9 cellular contexts compared by ENCODE assay signal in the genomic region with DNA sequence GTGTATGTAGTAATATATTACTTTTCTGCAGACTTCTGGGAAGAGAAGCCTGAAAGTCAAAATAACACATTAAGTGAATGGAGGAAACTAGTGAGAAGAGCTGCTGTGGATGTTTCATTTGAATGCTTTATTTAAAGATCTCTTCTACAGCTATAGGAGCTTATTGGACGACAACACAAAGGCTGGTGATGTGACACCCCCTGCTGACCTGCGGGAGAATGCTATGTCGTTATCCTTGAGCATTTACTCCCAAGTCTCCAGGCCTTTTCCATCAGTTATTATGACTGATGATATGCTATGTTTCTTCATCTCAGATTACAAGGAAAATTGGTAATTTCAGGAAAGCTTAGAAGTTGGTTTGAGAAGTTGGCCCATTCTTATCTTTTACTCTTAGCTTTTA. TPM values are rescaled to one million over a fixed set of nuclear protein-coding genes. Genes with fewer than 3 reads are reported as not detected.
DNase-seq lines count a peak whose midpoint lies in the region; ATAC-seq and TF ChIP-seq lines count a peak whose summit lies in the region.
"Had no signal": no experiment of that assay in that cellular context is flagged by ENCODE, and none has a peak within 500 bp of the region (broad histone marks: within the 10 kb centered on the region; RNA-seq: fewer than 3 reads in every experiment).

No MANE protein-coding gene starts in this region.

- TF ChIP-seq CTCF in WTC11 (IDR thresholded peaks at IDR 0.05) (no peak), nephron progenitor cell (IDR thresholded peaks at IDR 0.05) (no peak), Peyer's patch (IDR thresholded peaks at IDR 0.05) (peak in 3 of 6 experiments; percentile 9 to 20 (median 13))

- H3K36me3 Mint-ChIP-seq in WTC11, result no peaks in the 10 kb centered on the region
- no peaks in the 10 kb centered on the region for H3K36me3 Mint-ChIP-seq in nephron progenitor cell (ENCODE audit: low read depth)
- H3K36me3 Mint-ChIP-seq: activated naive CD4-positive, alpha-beta T cell treated with anti-CD3 and anti-CD28 coated beads, Interleukin-2, amount 10 ng/mL, durations not matched to agents 7 days and 5 days had no signal

- DNase-seq in NCI-H1417 (lab: John Stamatoyannopoulos, UW) (peak in 2 of 3 experiments; percentile 11 to 52), NCI-H1417 treated with DMSO at 0.1 percent for 48 hours (lab: John Stamatoyannopoulos, UW) (no peak), KBM-7 (peak; percentile 23), WTC11 (ENCODE audit: low spot score) (peak; percentile 33), nephron progenitor cell (peak; percentile 5), NCI-H2107 (lab: John Stamatoyannopoulos, UW) (no peak), Peyer's patch (no peak)
- DNase-seq: activated naive CD4-positive, alpha-beta T cell treated with anti-CD3 and anti-CD28 coated beads, Interleukin-2, amount 10 ng/mL, durations not matched to agents 7 days and 5 days had no signal

- H3K4me1 ChIP-seq in Peyer's patch, result no peaks in the 10 kb centered on the region

- H3K27ac ChIP-seq in Peyer's patch, result no peak overlapping the region

- peaks cover 11% of the 10 kb centered on the region for H3K4me1 Mint-ChIP-seq in WTC11
- H3K4me1 Mint-ChIP-seq in nephron progenitor cell, result no peaks in the 10 kb centered on the region
- H3K4me1 Mint-ChIP-seq: activated naive CD4-positive, alpha-beta T cell treated with anti-CD3 and anti-CD28 coated beads, Interleukin-2, amount 10 ng/mL, durations not matched to agents 7 days and 5 days had no signal

- H3K4me3 ChIP-seq in Peyer's patch, result no peak overlapping the region

- POLR2A ChIA-PET in WTC11 (lab: Charles Lee), result no interaction called here

- in situ Hi-C loops in KBM-7 (cut with MboI; ENCODE audit: low pct_unique_long_range_greater_than_20kb, low sequenced_read_pairs), result no loop called here

- H3K27ac Mint-ChIP-seq in WTC11 (no peak overlapping the region), nephron progenitor cell (no peak overlapping the region)
- H3K27ac Mint-ChIP-seq: activated naive CD4-positive, alpha-beta T cell treated with anti-CD3 and anti-CD28 coated beads, Interleukin-2, amount 10 ng/mL, durations not matched to agents 7 days and 5 days had no signal

- no peaks in the 10 kb centered on the region for H3K36me3 ChIP-seq in Peyer's patch

- no peak for TF ChIP-seq POLR2A in Peyer's patch (IDR thresholded peaks at IDR 0.05)

- no peak overlapping the region for H3K4me3 Mint-ChIP-seq in WTC11
- H3K4me3 Mint-ChIP-seq in nephron progenitor cell, result no peak overlapping the region
- H3K4me3 Mint-ChIP-seq: activated naive CD4-positive, alpha-beta T cell treated with anti-CD3 and anti-CD28 coated beads, Interleukin-2, amount 10 ng/mL, durations not matched to agents 7 days and 5 days had no signal

- CTCF ChIA-PET in WTC11 (lab: Charles Lee), result interaction anchor here (0.7 to 1.5 kb wide), 4 partner anchors 9 to 201 kb away, joined by 3 to 12 read pairs (median 6); no protein-coding TSS in a partner anchor

- H3K9me3 Mint-ChIP-seq in WTC11, result no peaks in the 10 kb centered on the region
- H3K9me3 Mint-ChIP-seq in nephron progenitor cell, result no peaks in the 10 kb centered on the region
- H3K9me3 Mint-ChIP-seq: activated naive CD4-positive, alpha-beta T cell treated with anti-CD3 and anti-CD28 coated beads, Interleukin-2, amount 10 ng/mL, durations not matched to agents 7 days and 5 days had no signal

- ATAC-seq in WTC11, result peak; percentile 72
- no peak for ATAC-seq in GM21381 (IDR thresholded peaks at IDR 0.05; ENCODE audit: unreplicated experiment)

- H3K27me3 Mint-ChIP-seq in WTC11 (ENCODE audit: low read depth) (no peaks in the 10 kb centered on the region), nephron progenitor cell (ENCODE audit: low read depth, poor library complexity) (no peaks in the 10 kb centered on the region)
- H3K27me3 Mint-ChIP-seq: activated naive CD4-positive, alpha-beta T cell treated with anti-CD3 and anti-CD28 coated beads, Interleukin-2, amount 10 ng/mL, durations not matched to agents 7 days and 5 days had no signal

- no peaks in the 10 kb centered on the region for H3K9me3 ChIP-seq in Peyer's patch

- no peaks in the 10 kb centered on the region for H3K27me3 ChIP-seq in Peyer's patch

TF ChIP-seq in WTC11, 78 proteins besides CTCF, POLR2A, EP300 and RAD21 (continues in another document):
- TF ChIP-seq, protein P1, sequence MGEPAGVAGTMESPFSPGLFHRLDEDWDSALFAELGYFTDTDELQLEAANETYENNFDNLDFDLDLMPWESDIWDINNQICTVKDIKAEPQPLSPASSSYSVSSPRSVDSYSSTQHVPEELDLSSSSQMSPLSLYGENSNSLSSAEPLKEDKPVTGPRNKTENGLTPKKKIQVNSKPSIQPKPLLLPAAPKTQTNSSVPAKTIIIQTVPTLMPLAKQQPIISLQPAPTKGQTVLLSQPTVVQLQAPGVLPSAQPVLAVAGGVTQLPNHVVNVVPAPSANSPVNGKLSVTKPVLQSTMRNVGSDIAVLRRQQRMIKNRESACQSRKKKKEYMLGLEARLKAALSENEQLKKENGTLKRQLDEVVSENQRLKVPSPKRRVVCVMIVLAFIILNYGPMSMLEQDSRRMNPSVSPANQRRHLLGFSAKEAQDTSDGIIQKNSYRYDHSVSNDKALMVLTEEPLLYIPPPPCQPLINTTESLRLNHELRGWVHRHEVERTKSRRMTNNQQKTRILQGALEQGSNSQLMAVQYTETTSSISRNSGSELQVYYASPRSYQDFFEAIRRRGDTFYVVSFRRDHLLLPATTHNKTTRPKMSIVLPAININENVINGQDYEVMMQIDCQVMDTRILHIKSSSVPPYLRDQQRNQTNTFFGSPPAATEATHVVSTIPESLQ (CRISPR knock-in tag; IDR thresholded peaks at IDR 0.05), result no peak
- TF ChIP-seq IRF2 (CRISPR knock-in tag; IDR thresholded peaks at IDR 0.05; ENCODE audit: borderline replicate concordance, low read depth) (no peak), MXD4 (CRISPR knock-in tag; IDR thresholded peaks at IDR 0.05; ENCODE audit: borderline replicate concordance) (no peak), NR3C1 (CRISPR knock-in tag; conservative IDR thresholded peaks at IDR 0.05; ENCODE audit: low read depth) (no peak)
- TF ChIP-seq, protein P2, sequence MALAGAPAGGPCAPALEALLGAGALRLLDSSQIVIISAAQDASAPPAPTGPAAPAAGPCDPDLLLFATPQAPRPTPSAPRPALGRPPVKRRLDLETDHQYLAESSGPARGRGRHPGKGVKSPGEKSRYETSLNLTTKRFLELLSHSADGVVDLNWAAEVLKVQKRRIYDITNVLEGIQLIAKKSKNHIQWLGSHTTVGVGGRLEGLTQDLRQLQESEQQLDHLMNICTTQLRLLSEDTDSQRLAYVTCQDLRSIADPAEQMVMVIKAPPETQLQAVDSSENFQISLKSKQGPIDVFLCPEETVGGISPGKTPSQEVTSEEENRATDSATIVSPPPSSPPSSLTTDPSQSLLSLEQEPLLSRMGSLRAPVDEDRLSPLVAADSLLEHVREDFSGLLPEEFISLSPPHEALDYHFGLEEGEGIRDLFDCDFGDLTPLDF (CRISPR knock-in tag; IDR thresholded peaks at IDR 0.05), result no peak
- TF ChIP-seq, protein P3, sequence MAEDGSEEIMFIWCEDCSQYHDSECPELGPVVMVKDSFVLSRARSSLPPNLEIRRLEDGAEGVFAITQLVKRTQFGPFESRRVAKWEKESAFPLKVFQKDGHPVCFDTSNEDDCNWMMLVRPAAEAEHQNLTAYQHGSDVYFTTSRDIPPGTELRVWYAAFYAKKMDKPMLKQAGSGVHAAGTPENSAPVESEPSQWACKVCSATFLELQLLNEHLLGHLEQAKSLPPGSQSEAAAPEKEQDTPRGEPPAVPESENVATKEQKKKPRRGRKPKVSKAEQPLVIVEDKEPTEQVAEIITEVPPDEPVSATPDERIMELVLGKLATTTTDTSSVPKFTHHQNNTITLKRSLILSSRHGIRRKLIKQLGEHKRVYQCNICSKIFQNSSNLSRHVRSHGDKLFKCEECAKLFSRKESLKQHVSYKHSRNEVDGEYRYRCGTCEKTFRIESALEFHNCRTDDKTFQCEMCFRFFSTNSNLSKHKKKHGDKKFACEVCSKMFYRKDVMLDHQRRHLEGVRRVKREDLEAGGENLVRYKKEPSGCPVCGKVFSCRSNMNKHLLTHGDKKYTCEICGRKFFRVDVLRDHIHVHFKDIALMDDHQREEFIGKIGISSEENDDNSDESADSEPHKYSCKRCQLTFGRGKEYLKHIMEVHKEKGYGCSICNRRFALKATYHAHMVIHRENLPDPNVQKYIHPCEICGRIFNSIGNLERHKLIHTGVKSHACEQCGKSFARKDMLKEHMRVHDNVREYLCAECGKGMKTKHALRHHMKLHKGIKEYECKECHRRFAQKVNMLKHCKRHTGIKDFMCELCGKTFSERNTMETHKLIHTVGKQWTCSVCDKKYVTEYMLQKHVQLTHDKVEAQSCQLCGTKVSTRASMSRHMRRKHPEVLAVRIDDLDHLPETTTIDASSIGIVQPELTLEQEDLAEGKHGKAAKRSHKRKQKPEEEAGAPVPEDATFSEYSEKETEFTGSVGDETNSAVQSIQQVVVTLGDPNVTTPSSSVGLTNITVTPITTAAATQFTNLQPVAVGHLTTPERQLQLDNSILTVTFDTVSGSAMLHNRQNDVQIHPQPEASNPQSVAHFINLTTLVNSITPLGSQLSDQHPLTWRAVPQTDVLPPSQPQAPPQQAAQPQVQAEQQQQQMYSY (CRISPR knock-in tag; IDR thresholded peaks at IDR 0.05), result no peak
- TF ChIP-seq, protein P4, sequence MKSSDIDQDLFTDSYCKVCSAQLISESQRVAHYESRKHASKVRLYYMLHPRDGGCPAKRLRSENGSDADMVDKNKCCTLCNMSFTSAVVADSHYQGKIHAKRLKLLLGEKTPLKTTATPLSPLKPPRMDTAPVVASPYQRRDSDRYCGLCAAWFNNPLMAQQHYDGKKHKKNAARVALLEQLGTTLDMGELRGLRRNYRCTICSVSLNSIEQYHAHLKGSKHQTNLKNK (CRISPR knock-in tag; IDR thresholded peaks at IDR 0.05), result no peak

RNA-seq across cellular contexts. Expression of a gene that starts 22.3 kb away (rescaled TPM):
- total RNA-seq in WTC11 (2021), result 1.3 to 1.5 TPM (median 1.4 TPM) in 3 replicates
- 1 to 10 TPM; 7.0 to 8.3 (median 7.6) TPM for total RNA-seq in Peyer's patch

Comparison
In these comparisons a context has a peak if more than half of its experiments do, and no peak if none do; other contexts are left out.
1. DNase-seq: peak in NCI-H1417 (2 of 3), KBM-7 (single experiment), WTC11 (single experiment) and nephron progenitor cell (single experiment); none in NCI-H1417 treated with DMSO at 0.1 percent for 48 hours (single experiment), NCI-H2107 (single experiment) and Peyer's patch (0 of 3).